9 cellular contexts compared by ENCODE assay signal in genomic region chr10:15719899-15720634, GRCh38. TPM values are rescaled to one million over a fixed set of nuclear protein-coding genes. Genes with fewer than 3 reads are reported as not detected.
DNase-seq lines count a peak whose midpoint lies in the region; ATAC-seq and TF ChIP-seq lines count a peak whose summit lies in the region.
"Had no signal": no experiment of that assay in that cellular context is flagged by ENCODE, and none has a peak within 500 bp of the region (broad histone marks: within the 10 kb centered on the region; RNA-seq: fewer than 3 reads in every experiment).

Gene ITGA8, minus strand, starts transcription at chr10:15719922. Its CDS starts 151 bp downstream, at chr10:15719771.

- ATAC-seq in left colon (peak; percentile 36), HG03175 (IDR thresholded peaks at IDR 0.05; ENCODE audit: unreplicated experiment) (no peak), GM21515 (IDR thresholded peaks at IDR 0.05; ENCODE audit: unreplicated experiment) (no peak), GM19397 (IDR thresholded peaks at IDR 0.05; ENCODE audit: unreplicated experiment) (no peak)

- peak within 1 kb of the TSS; percentile 76 for H3K27ac ChIP-seq in urinary bladder (ENCODE audit: low read depth)

- peak; percentile 54 for TF ChIP-seq CTCF in astrocyte of the spinal cord (IDR thresholded peaks at IDR 0.05; ENCODE audit: low read depth, low read length)

- intact Hi-C loops in left colon (cut with DNase I, micrococcal nuclease): loop anchor here in 1 of 2 donors (5.0 to 10.0 kb wide), 2 partner anchors 105 to 288 kb away; no protein-coding TSS in a partner anchor

- H3K4me3 ChIP-seq in astrocyte of the spinal cord (ENCODE audit: low read depth, low read length): peak within 1 kb of the TSS; percentile 55
- H3K4me3 ChIP-seq in urinary bladder (ENCODE audit: low read depth, low read length): peak within 1 kb of the TSS; percentile 75

- H3K36me3 ChIP-seq in urinary bladder (ENCODE audit: insufficient read depth): no peaks in the 10 kb centered on the region

- WGBS in urinary bladder: 12% methylated on average over 33 of the region's 33 CpGs

- peak; percentile 19 to 22 for DNase-seq in activated T-cell treated with anti-CD3 and anti-CD28 coated beads, Interleukin-2, amount 50 U/mL, for 48 hours
- no peak for DNase-seq in activated T-cell treated with anti-CD3 and anti-CD28 coated beads, Interleukin-2, amount 50 U/mL, for 1 hour
- peak; percentile 48 for DNase-seq in astrocyte of the spinal cord (ENCODE audit: low read depth, low spot score)
- peak in 1 of 2 donors; percentile 31 for DNase-seq in left colon

- in situ Hi-C loops in astrocyte of the spinal cord (cut with HindIII; ENCODE audit: low sequenced_read_pairs): no loop called here

- no peaks in the 10 kb centered on the region for H3K4me1 ChIP-seq in urinary bladder (ENCODE audit: insufficient read depth)

RNA-seq across cellular contexts. Expression of gene ITGA8, which starts in this region (rescaled TPM):
- total RNA-seq in left colon: 1 to 10 TPM; 2.6 to 6.1 TPM
- 62.2 TPM for total RNA-seq in urinary bladder
- 34.0 TPM for polyA plus RNA-seq in urinary bladder
- total RNA-seq: T-helper 2 cell treated with Interferon-gamma antibody and Interleukin-4, amounts not matched to agents 100 ng/mL and 5 ng/mL, for 36 hours had no signal
